In the genomic region with DNA sequence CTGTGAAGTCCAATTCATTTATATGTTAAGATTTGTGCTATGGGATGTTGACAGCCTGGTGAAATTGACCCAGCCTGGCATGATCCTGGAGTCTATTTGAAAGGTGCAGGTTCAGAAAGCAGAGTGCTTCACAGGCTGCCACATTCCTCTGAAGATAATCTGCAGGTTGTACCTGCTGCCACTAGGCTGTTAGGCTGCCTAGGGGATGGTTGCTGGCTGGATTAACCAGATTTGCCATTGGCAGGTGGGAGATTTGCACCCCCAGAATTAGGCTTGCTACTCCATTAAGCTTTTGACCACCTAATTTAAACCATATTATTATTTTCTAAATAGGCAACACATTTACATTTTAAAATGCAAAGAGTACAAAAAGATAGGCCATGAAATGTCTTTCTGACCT, we compare ENCODE assay signal across 18 cellular contexts.
DNase-seq lines count a peak whose midpoint lies in the region; ATAC-seq and TF ChIP-seq lines count a peak whose summit lies in the region.
"Had no signal": no experiment of that assay in that cellular context is flagged by ENCODE, and none has a peak within 500 bp of the region (broad histone marks: within the 10 kb centered on the region; RNA-seq: fewer than 3 reads in every experiment).

No MANE protein-coding gene starts in this region.

- no peak for DNase-seq in activated CD4-positive, alpha-beta memory T cell treated with anti-CD3 and anti-CD28 coated beads, Interleukin-2, amount 10 ng/mL, durations not matched to agents 7 days and 5 days
- DNase-seq in germinal center (ENCODE audit: low spot score) (peak; percentile 33), nucleus accumbens (lab: John Stamatoyannopoulos, UW) (no peak), NCI-H2081 treated with DMSO at 0.1 percent for 48 hours (lab: John Stamatoyannopoulos, UW) (no peak)
- DNase-seq: DMS79; effector CD8-positive, alpha-beta T cell; left cardiac atrium; NCI-H1092; NCI-H2171; pancreas; stimulated activated CD4-positive, alpha-beta T cell treated with anti-CD3 and anti-CD28 coated beads, Interleukin-4, amount 100 ng/mL, for 4 hours; tibial artery had no signal

- H3K27ac ChIP-seq in BLaER1 treated with 17β-estradiol and CSF1 and Interleukin-3, amounts not matched to agents 10 nM and 100 nM: peak overlapping the region in 10 of 11 experiments; percentile 43 to 95 (median 93); a peak in 18 of 22 replicates
- H3K27ac ChIP-seq: cardiac muscle cell, pancreas, tibial artery had no signal

- peak overlapping the region in 1 of 10 experiments; percentile 20; a peak in 3 of 20 replicates for H3K4me3 ChIP-seq in BLaER1 treated with 17β-estradiol and CSF1 and Interleukin-3, amounts not matched to agents 10 nM and 100 nM
- H3K4me3 ChIP-seq: cardiac muscle cell, pancreas, tibial artery had no signal

- H3K36me3 Mint-ChIP-seq in activated CD4-positive, alpha-beta memory T cell treated with anti-CD3 and anti-CD28 coated beads, Interleukin-2, amount 10 ng/mL, durations not matched to agents 7 days and 5 days (ENCODE audit: low read depth): peaks cover 7% of the 10 kb centered on the region

- H3K27ac Mint-ChIP-seq in activated CD4-positive, alpha-beta memory T cell treated with anti-CD3 and anti-CD28 coated beads, Interleukin-2, amount 10 ng/mL, durations not matched to agents 7 days and 5 days: peak overlapping the region; percentile 99

- peaks cover 9 to 27% (median 15%) of the 10 kb centered on the region in 11 experiments for H3K9me3 ChIP-seq in BLaER1 treated with 17β-estradiol and CSF1 and Interleukin-3, amounts not matched to agents 10 nM and 100 nM (replicated peaks in 1 of 11)
- H3K9me3 ChIP-seq: pancreas, tibial artery had no signal

- H3K27me3 ChIP-seq in BLaER1 treated with 17β-estradiol and CSF1 and Interleukin-3, amounts not matched to agents 10 nM and 100 nM: no peaks in the 10 kb centered on the region
- H3K27me3 ChIP-seq: cardiac muscle cell, pancreas, tibial artery had no signal

- H4K20me1 ChIP-seq in BLaER1 treated with 17β-estradiol and CSF1 and Interleukin-3, amounts not matched to agents 10 nM and 100 nM: no peaks in the 10 kb centered on the region

- H3K9ac ChIP-seq in BLaER1 treated with 17β-estradiol and CSF1 and Interleukin-3, amounts not matched to agents 10 nM and 100 nM: peak overlapping the region in 9 of 11 experiments; percentile 55 to 84 (median 82); a peak in 18 of 22 replicates

- POLR2A ChIA-PET in activated CD4-positive, alpha-beta memory T cell treated with anti-CD3 and anti-CD28 coated beads, Interleukin-2, amount 10 ng/mL, durations not matched to agents 7 days and 5 days (lab: Charles Lee): interaction anchor here (0.8 to 15.4 kb wide), 15 partner anchors 8 to 196 kb away, joined by 3 to 497 read pairs (median 39); partner anchors contain the start of genes FAM98B and RASGRP1

- peaks cover 36 to 65% (median 55%) of the 10 kb centered on the region in 10 experiments for H3K4me1 ChIP-seq in BLaER1 treated with 17β-estradiol and CSF1 and Interleukin-3, amounts not matched to agents 10 nM and 100 nM
- H3K4me1 ChIP-seq: pancreas, tibial artery had no signal

- H3K4me2 ChIP-seq in BLaER1 treated with 17β-estradiol and CSF1 and Interleukin-3, amounts not matched to agents 10 nM and 100 nM: peak overlapping the region; percentile 71 to 97 (median 91)

- H3K4me3 Mint-ChIP-seq in activated CD4-positive, alpha-beta memory T cell treated with anti-CD3 and anti-CD28 coated beads, Interleukin-2, amount 10 ng/mL, durations not matched to agents 7 days and 5 days: peak overlapping the region; percentile 82

- no peaks in the 10 kb centered on the region for H3K27me3 Mint-ChIP-seq in activated CD4-positive, alpha-beta memory T cell treated with anti-CD3 and anti-CD28 coated beads, Interleukin-2, amount 10 ng/mL, durations not matched to agents 7 days and 5 days

- H3K9me3 Mint-ChIP-seq in activated CD4-positive, alpha-beta memory T cell treated with anti-CD3 and anti-CD28 coated beads, Interleukin-2, amount 10 ng/mL, durations not matched to agents 7 days and 5 days: peaks cover 6% of the 10 kb centered on the region

- H3K36me3 ChIP-seq in BLaER1 treated with 17β-estradiol and CSF1 and Interleukin-3, amounts not matched to agents 10 nM and 100 nM: no peaks in the 10 kb centered on the region; a peak in 2 of 22 replicates
- H3K36me3 ChIP-seq: cardiac muscle cell, pancreas, tibial artery had no signal

- CTCF ChIA-PET in activated CD4-positive, alpha-beta memory T cell treated with anti-CD3 and anti-CD28 coated beads, Interleukin-2, amount 10 ng/mL, durations not matched to agents 7 days and 5 days (lab: Charles Lee): interaction anchor here (1.2 to 20.5 kb wide), 8 partner anchors 12 to 87 kb away, joined by 4 to 311 read pairs (median 53); partner anchors contain the start of gene RASGRP1

- ATAC-seq in GM21576 (IDR thresholded peaks at IDR 0.05; ENCODE audit: unreplicated experiment) (no peak), HG03045 (IDR thresholded peaks at IDR 0.05; ENCODE audit: unreplicated experiment) (no peak)
- ATAC-seq: left cardiac atrium, pancreas, SK-N-SH treated with all-trans-retinoic acid at 6 μM for 48 hours had no signal

- TF ChIP-seq CTCF in GM12872 (IDR thresholded peaks at IDR 0.05; ENCODE audit: insufficient read depth, low read depth, low read length): peak; percentile 35; the same call in 1 of the 3 replicates

- peaks cover 69% of the 10 kb centered on the region for H3K4me1 Mint-ChIP-seq in activated CD4-positive, alpha-beta memory T cell treated with anti-CD3 and anti-CD28 coated beads, Interleukin-2, amount 10 ng/mL, durations not matched to agents 7 days and 5 days
